ENCODE assay signal across 8 cellular contexts in the genomic region with DNA sequence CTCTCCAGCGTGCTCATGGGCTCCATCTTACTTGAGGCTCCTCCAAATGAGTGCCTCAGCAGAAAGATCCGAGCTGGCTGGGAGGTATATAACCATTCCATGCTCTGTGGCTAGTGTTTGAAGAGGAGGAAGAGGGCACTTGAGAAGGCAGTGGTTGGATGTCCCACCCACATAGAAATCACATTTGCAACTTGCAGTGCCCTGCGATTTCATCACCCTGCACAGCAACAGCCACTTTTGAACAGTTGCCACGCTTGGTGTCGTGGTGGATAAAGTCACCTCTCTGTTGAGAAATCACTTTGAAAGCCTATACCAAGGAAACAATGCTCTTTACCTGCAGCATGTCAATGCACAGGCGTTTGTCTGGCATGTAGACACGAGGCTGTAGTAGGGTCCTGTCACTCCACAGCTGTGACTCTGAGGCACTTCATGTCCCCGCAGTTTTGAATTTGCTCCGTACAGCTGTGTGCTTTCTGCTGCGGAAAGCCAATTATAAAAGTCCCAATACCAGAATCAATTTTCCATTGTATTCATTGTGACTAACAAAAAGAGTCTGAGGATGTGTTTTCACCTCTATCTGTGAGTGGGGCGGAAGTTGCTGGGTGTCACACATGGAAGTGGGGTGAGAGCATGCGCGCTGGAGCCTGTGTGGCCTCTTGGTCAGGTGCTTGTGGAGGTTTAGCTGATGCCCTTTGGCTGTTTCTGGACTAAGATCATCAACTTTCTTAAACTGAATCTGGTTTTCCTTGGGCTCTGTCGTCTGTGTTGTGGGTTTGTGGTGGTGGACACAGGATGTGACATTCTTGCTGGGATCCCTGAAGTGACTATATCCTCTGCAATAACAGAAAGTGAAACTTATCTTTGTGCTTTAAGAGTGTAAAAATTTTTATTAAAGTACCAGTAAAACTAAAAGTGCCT.
DNase-seq lines count a peak whose midpoint lies in the region; ATAC-seq and TF ChIP-seq lines count a peak whose summit lies in the region.

No MANE protein-coding gene starts in this region.

- peaks cover 8% of the 10 kb centered on the region for H3K27me3 Mint-ChIP-seq in activated naive CD4-positive, alpha-beta T cell treated with anti-CD3 and anti-CD28 coated beads, Interleukin-2, amount 10 ng/mL, durations not matched to agents 7 days and 5 days

- ATAC-seq in GM18873 (IDR thresholded peaks at IDR 0.05; ENCODE audit: low FRiP score, unreplicated experiment) (peak; percentile 40), HG03095 (IDR thresholded peaks at IDR 0.05; ENCODE audit: unreplicated experiment) (peak; percentile 37)

- DNase-seq in RWPE1 (ENCODE audit: low spot score) (no peak), DMS114 treated with DMSO at 0.1 percent for 48 hours (lab: John Stamatoyannopoulos, UW; ENCODE audit: unreplicated experiment) (no peak), NCI-H146 (lab: John Stamatoyannopoulos, UW) (no peak)
- DNase-seq in activated naive CD4-positive, alpha-beta T cell treated with anti-CD3 and anti-CD28 coated beads, Interleukin-2, amount 10 ng/mL, durations not matched to agents 7 days and 5 days = peak; percentile 85
- DNase-seq in stimulated activated CD4-positive, alpha-beta T cell treated with anti-CD3 and anti-CD28 coated beads, Interleukin-2, amount 100 ng/mL, for 4 hours (ENCODE audit: low read depth) = peak; percentile 74

- POLR2A ChIA-PET in RWPE1 (lab: Yijun Ruan, JAX; ENCODE audit: low non-redundant PET) = no interaction called here

- H3K4me1 Mint-ChIP-seq in activated naive CD4-positive, alpha-beta T cell treated with anti-CD3 and anti-CD28 coated beads, Interleukin-2, amount 10 ng/mL, durations not matched to agents 7 days and 5 days = peaks cover 65% of the 10 kb centered on the region

- no peaks in the 10 kb centered on the region for H3K9me3 Mint-ChIP-seq in activated naive CD4-positive, alpha-beta T cell treated with anti-CD3 and anti-CD28 coated beads, Interleukin-2, amount 10 ng/mL, durations not matched to agents 7 days and 5 days

- H3K27ac ChIP-seq in RWPE1 (peak overlapping the region; percentile 71), iPS-20b (ENCODE audit: low read length) (no peak overlapping the region)

- TF ChIP-seq CTCF in RWPE1 (conservative IDR thresholded peaks at IDR 0.05; ENCODE audit: low read depth) = no peak

- H3K4me3 Mint-ChIP-seq in activated naive CD4-positive, alpha-beta T cell treated with anti-CD3 and anti-CD28 coated beads, Interleukin-2, amount 10 ng/mL, durations not matched to agents 7 days and 5 days = peak overlapping the region; percentile 82

- CTCF ChIA-PET in RWPE1 (lab: Yijun Ruan, JAX) = no interaction called here
- CTCF ChIA-PET in activated naive CD4-positive, alpha-beta T cell treated with anti-CD3 and anti-CD28 coated beads, Interleukin-2, amount 10 ng/mL, durations not matched to agents 7 days and 5 days (lab: Charles Lee) = interaction anchor here (0.7 to 1.6 kb wide), 4 partner anchors 53 to 146 kb away, joined by 3 to 4 read pairs (median 4); no protein-coding TSS in a partner anchor

- H3K27me3 ChIP-seq in iPS-20b (ENCODE audit: insufficient read depth, low read length) = no peaks in the 10 kb centered on the region

- H3K36me3 ChIP-seq in iPS-20b (ENCODE audit: insufficient read depth, low read depth, low read length) = peaks cover 54% of the 10 kb centered on the region

- H3K4me1 ChIP-seq in iPS-20b (ENCODE audit: insufficient read depth, low read length) = peaks cover 13% of the 10 kb centered on the region

- peak overlapping the region; percentile 95 for H3K27ac Mint-ChIP-seq in activated naive CD4-positive, alpha-beta T cell treated with anti-CD3 and anti-CD28 coated beads, Interleukin-2, amount 10 ng/mL, durations not matched to agents 7 days and 5 days

- H3K4me3 ChIP-seq in iPS-20b (ENCODE audit: low read length) = no peak overlapping the region

- H3K36me3 Mint-ChIP-seq in activated naive CD4-positive, alpha-beta T cell treated with anti-CD3 and anti-CD28 coated beads, Interleukin-2, amount 10 ng/mL, durations not matched to agents 7 days and 5 days = peaks cover 40% of the 10 kb centered on the region

- H3K9ac ChIP-seq in iPS-20b (ENCODE audit: low read depth, low read length) = peak overlapping the region; percentile 58; the same call in 1 of the 2 replicates

- H3K9me3 ChIP-seq in iPS-20b (ENCODE audit: insufficient read depth, low read depth, low read length) = no peaks in the 10 kb centered on the region

Comparison
In these comparisons a context has a peak if more than half of its experiments do, and no peak if none do; other contexts are left out.
1. DNase-seq: peak in activated naive CD4-positive, alpha-beta T cell treated with anti-CD3 and anti-CD28 coated beads, Interleukin-2, amount 10 ng/mL, durations not matched to agents 7 days and 5 days (single experiment) and stimulated activated CD4-positive, alpha-beta T cell treated with anti-CD3 and anti-CD28 coated beads, Interleukin-2, amount 100 ng/mL, for 4 hours (single experiment); none in RWPE1 (single experiment), DMS114 treated with DMSO at 0.1 percent for 48 hours (single experiment) and NCI-H146 (single experiment).